1 cellular context compared by ENCODE assay signal in genomic region chr2:113965644-113966043, GRCh38.
TF ChIP-seq lines count a peak whose summit lies in the region.

No MANE protein-coding gene starts in this region.

TF ChIP-seq in HepG2, 621 proteins besides CTCF, POLR2A, EP300 and RAD21 (continued from another document and continues in another):
- TF ChIP-seq ZNF441 (CRISPR knock-in tag; IDR thresholded peaks at IDR 0.05; ENCODE audit: borderline replicate concordance) (0 out of 2 replicates have a peak, but pooled peaks have one; percentile 24), ZNF816 (CRISPR knock-in tag; IDR thresholded peaks at IDR 0.05; ENCODE audit: borderline replicate concordance) (no peak), PTBP1 (IDR thresholded peaks at IDR 0.05; ENCODE audit: low read depth, low read length, poor library complexity, severe bottlenecking) (no peak), ZNF563 (CRISPR knock-in tag; IDR thresholded peaks at IDR 0.05) (no peak), CCDC6 (CRISPR knock-in tag; IDR thresholded peaks at IDR 0.05) (no peak; the same call in 1 of the 2 replicates), CREM (IDR thresholded peaks at IDR 0.05) (peak; percentile 47; the same call in 1 of the 2 replicates), CREM (CRISPR knock-in tag; IDR thresholded peaks at IDR 0.05) (no peak), KDM5B (CRISPR knock-in tag; IDR thresholded peaks at IDR 0.05; ENCODE audit: borderline replicate concordance) (no peak), POLR2AphosphoS2 (IDR thresholded peaks at IDR 0.05; ENCODE audit: low read depth, low read length) (peak; percentile 77), CEBPZ (IDR thresholded peaks at IDR 0.05; ENCODE audit: low read length) (no peak), ZNF337 (CRISPR knock-in tag; IDR thresholded peaks at IDR 0.05; ENCODE audit: borderline replicate concordance, low read depth) (no peak), NPAS2 (CRISPR knock-in tag; IDR thresholded peaks at IDR 0.05; ENCODE audit: borderline replicate concordance) (no peak), ZNF550 (CRISPR knock-in tag; IDR thresholded peaks at IDR 0.05; ENCODE audit: borderline replicate concordance) (no peak), ZNF530 (CRISPR knock-in tag; IDR thresholded peaks at IDR 0.05; ENCODE audit: low read depth) (no peak), RBFOX2 (IDR thresholded peaks at IDR 0.05; ENCODE audit: low read depth, low read length) (no peak), ZSCAN30 (CRISPR knock-in tag; IDR thresholded peaks at IDR 0.05) (no peak), SIX4 (CRISPR knock-in tag; IDR thresholded peaks at IDR 0.05) (no peak), DBP (CRISPR knock-in tag; IDR thresholded peaks at IDR 0.05; ENCODE audit: not compliant biosample characterization) (no peak), HIC2 (CRISPR knock-in tag; IDR thresholded peaks at IDR 0.05; ENCODE audit: low read depth) (no peak), JUND (CRISPR knock-in tag; IDR thresholded peaks at IDR 0.05) (no peak), ZNF552 (CRISPR knock-in tag; IDR thresholded peaks at IDR 0.05; ENCODE audit: borderline replicate concordance) (no peak), ZNF576 (CRISPR knock-in tag; IDR thresholded peaks at IDR 0.05) (no peak), ZNF253 (CRISPR knock-in tag; IDR thresholded peaks at IDR 0.05; ENCODE audit: borderline replicate concordance) (no peak), ZNF10 (CRISPR knock-in tag; IDR thresholded peaks at IDR 0.05; ENCODE audit: borderline replicate concordance, low read depth) (no peak), ZC3H4 (CRISPR knock-in tag; IDR thresholded peaks at IDR 0.05; ENCODE audit: borderline replicate concordance) (no peak), SKI (IDR thresholded peaks at IDR 0.05; ENCODE audit: partially characterized antibody) (no peak), GATAD2A (CRISPR knock-in tag; IDR thresholded peaks at IDR 0.05) (peak; percentile 85), GZF1 (CRISPR knock-in tag; IDR thresholded peaks at IDR 0.05) (no peak), PRDM4 (CRISPR knock-in tag; IDR thresholded peaks at IDR 0.05; ENCODE audit: borderline replicate concordance) (no peak), SOX13 (IDR thresholded peaks at IDR 0.05) (no peak), SOX13 (CRISPR knock-in tag; conservative IDR thresholded peaks at IDR 0.05 in 1 of 2, IDR thresholded peaks at IDR 0.05 in 1 of 2) (peak in 1 of 2 experiments; percentile 69; a peak in 2 of 4 replicates), ZNF784 (CRISPR knock-in tag; IDR thresholded peaks at IDR 0.05; ENCODE audit: borderline replicate concordance) (no peak), KAT2B (IDR thresholded peaks at IDR 0.05; ENCODE audit: borderline replicate concordance, low read depth, low read length) (no peak), RCOR2 (CRISPR knock-in tag; IDR thresholded peaks at IDR 0.05) (no peak; the same call in 1 of the 2 replicates), PRDM15 (CRISPR knock-in tag; IDR thresholded peaks at IDR 0.05) (no peak), SNAI1 (CRISPR knock-in tag; IDR thresholded peaks at IDR 0.05; ENCODE audit: borderline replicate concordance) (no peak), SOX6 (IDR thresholded peaks at IDR 0.05) (no peak), SOX6 (CRISPR knock-in tag; IDR thresholded peaks at IDR 0.05) (peak; percentile 72), ZNF235 (CRISPR knock-in tag; IDR thresholded peaks at IDR 0.05; ENCODE audit: borderline replicate concordance) (no peak), EZH2 (conservative IDR thresholded peaks at IDR 0.05; ENCODE audit: low read depth, low read length) (no peak), DNMT1 (CRISPR knock-in tag; IDR thresholded peaks at IDR 0.05) (no peak), NR2F1 (CRISPR knock-in tag; IDR thresholded peaks at IDR 0.05) (no peak), LCORL (IDR thresholded peaks at IDR 0.05) (no peak), LCORL (CRISPR knock-in tag; IDR thresholded peaks at IDR 0.05) (no peak), HHEX (CRISPR knock-in tag; IDR thresholded peaks at IDR 0.05) (no peak), PAXIP1 (CRISPR knock-in tag; conservative IDR thresholded peaks at IDR 0.05) (no peak), ATF7-NPFF (CRISPR knock-in tag; IDR thresholded peaks at IDR 0.05; ENCODE audit: low read depth) (no peak), EHMT2 (IDR thresholded peaks at IDR 0.05; ENCODE audit: borderline replicate concordance, low read depth, low read length) (no peak; the same call in 1 of the 2 replicates), ZNF709 (CRISPR knock-in tag; IDR thresholded peaks at IDR 0.05) (no peak), ZFAT (CRISPR knock-in tag; conservative IDR thresholded peaks at IDR 0.05) (no peak), ZNF354B (CRISPR knock-in tag; IDR thresholded peaks at IDR 0.05) (no peak), ZNF251 (CRISPR knock-in tag; IDR thresholded peaks at IDR 0.05) (no peak)
